ENCODE assay signal across 9 cellular contexts in the genomic region with DNA sequence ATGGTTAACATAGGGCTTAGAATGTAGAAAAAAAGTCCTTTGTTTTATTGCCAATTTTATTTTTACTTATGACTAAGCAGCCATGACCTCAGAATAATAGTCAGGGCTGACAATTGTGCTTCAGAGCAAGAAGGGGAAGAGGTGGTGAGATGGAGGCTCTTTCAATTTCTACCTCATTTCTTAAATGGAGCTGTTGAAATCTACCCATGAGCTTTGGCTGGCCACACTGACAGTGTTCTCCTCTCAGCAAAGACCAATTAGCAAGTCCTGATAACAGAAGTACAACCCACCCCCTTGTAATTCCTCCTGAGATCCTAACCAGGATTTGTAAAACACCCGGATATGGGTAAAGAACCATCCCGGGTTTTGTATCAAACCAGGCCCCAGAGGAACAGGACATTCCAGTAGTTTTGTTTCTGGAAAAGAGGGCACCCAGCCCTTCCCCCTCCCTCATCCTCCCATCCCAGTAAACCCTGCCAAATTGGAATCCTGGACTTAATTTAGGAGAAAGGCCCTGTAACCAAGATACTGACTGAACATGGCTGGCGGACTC. TPM values are rescaled to one million over a fixed set of nuclear protein-coding genes. Genes with fewer than 3 reads are reported as not detected.
A peak's percentile ranks its signal among the peaks of the same experiment; 100 is the strongest.
DNase-seq lines count a peak whose midpoint lies in the region; ATAC-seq and TF ChIP-seq lines count a peak whose summit lies in the region.
"Had no signal": no experiment of that assay in that cellular context is flagged by ENCODE, and none has a peak within 500 bp of the region (broad histone marks: within the 10 kb centered on the region; RNA-seq: fewer than 3 reads in every experiment).

A gene with protein sequence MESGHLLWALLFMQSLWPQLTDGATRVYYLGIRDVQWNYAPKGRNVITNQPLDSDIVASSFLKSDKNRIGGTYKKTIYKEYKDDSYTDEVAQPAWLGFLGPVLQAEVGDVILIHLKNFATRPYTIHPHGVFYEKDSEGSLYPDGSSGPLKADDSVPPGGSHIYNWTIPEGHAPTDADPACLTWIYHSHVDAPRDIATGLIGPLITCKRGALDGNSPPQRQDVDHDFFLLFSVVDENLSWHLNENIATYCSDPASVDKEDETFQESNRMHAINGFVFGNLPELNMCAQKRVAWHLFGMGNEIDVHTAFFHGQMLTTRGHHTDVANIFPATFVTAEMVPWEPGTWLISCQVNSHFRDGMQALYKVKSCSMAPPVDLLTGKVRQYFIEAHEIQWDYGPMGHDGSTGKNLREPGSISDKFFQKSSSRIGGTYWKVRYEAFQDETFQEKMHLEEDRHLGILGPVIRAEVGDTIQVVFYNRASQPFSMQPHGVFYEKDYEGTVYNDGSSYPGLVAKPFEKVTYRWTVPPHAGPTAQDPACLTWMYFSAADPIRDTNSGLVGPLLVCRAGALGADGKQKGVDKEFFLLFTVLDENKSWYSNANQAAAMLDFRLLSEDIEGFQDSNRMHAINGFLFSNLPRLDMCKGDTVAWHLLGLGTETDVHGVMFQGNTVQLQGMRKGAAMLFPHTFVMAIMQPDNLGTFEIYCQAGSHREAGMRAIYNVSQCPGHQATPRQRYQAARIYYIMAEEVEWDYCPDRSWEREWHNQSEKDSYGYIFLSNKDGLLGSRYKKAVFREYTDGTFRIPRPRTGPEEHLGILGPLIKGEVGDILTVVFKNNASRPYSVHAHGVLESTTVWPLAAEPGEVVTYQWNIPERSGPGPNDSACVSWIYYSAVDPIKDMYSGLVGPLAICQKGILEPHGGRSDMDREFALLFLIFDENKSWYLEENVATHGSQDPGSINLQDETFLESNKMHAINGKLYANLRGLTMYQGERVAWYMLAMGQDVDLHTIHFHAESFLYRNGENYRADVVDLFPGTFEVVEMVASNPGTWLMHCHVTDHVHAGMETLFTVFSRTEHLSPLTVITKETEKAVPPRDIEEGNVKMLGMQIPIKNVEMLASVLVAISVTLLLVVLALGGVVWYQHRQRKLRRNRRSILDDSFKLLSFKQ (plus strand): TSS at position 399 of the 553 bp plus-strand sequence. CDS start 6,324 bp downstream, outside the sequence.

- H3K9me3 Mint-ChIP-seq in nephron (peaks cover 4% of the 10 kb centered on the region), T-cell (no peaks in the 10 kb centered on the region)

- CTCF ChIA-PET in T-cell (lab: Charles Lee), result no interaction called here

- no peak for TF ChIP-seq CTCF in nephron (IDR thresholded peaks at IDR 0.05; ENCODE audit: unreplicated experiment in 3 of 3)

- H3K27me3 Mint-ChIP-seq in nephron (ENCODE audit: low read depth) (no peaks in the 10 kb centered on the region), T-cell (peaks cover 0 to 20% of the 10 kb centered on the region in 2 donors)

- POLR2A ChIA-PET in T-cell (lab: Charles Lee), result no interaction called here

- DNase-seq in CMK (ENCODE audit: low read depth), result peak; percentile 49
- peak; percentile 49 for DNase-seq in ecto neural progenitor cell (ENCODE audit: low spot score)
- DNase-seq in DMS53 treated with DMSO at 0.1 percent for 48 hours (lab: John Stamatoyannopoulos, UW; ENCODE audit: unreplicated experiment), result no peak
- no peak for DNase-seq in T-cell
- DNase-seq in SW480 (ENCODE audit: low spot score), result no peak
- DNase-seq: DMS79 treated with DMSO at 0.1 percent for 48 hours had no signal

- H3K4me3 Mint-ChIP-seq in nephron (peak within 1 kb of the TSS; percentile 86 to 92 (median 92)), T-cell (no peak within 1 kb of the TSS)

- H3K36me3 Mint-ChIP-seq in nephron (ENCODE audit: low read depth), result peaks cover 8% of the 10 kb centered on the region
- H3K36me3 Mint-ChIP-seq in T-cell, result no peaks in the 10 kb centered on the region

- peak; percentile 60 for ATAC-seq in HG02973 (IDR thresholded peaks at IDR 0.05; ENCODE audit: unreplicated experiment)
- ATAC-seq in GM18873 (IDR thresholded peaks at IDR 0.05; ENCODE audit: low FRiP score, unreplicated experiment), result no peak
- no peak for ATAC-seq in T-cell (replicated peaks in 1 of 4)

- H3K4me1 Mint-ChIP-seq in nephron (peaks cover 22% of the 10 kb centered on the region), T-cell (no peaks in the 10 kb centered on the region)

- H3K27ac Mint-ChIP-seq in nephron, result peak within 1 kb of the TSS; percentile 90 to 92 (median 92)
- H3K27ac Mint-ChIP-seq in T-cell, result no peak within 1 kb of the TSS

RNA-seq across cellular contexts. Expression of the gene that starts here (rescaled TPM):
- total RNA-seq in T-cell, result under 1 TPM in 4 of 5 donors, not detected in 1; 0.15 to 0.44 (median 0.31) TPM

Comparison
In these comparisons a context has a peak if more than half of its experiments do, and no peak if none do; other contexts are left out.
1. DNase-seq: peak in CMK (single experiment) and ecto neural progenitor cell (single experiment); none in DMS53 treated with DMSO at 0.1 percent for 48 hours (single experiment), T-cell (0 of 34) and SW480 (single experiment).
2. H3K27ac Mint-ChIP-seq: peak in nephron (3 of 3); none in T-cell (0 of 2).
3. H3K4me3 Mint-ChIP-seq: peak in nephron (3 of 3); none in T-cell (0 of 3).